ENCODE assay signal across 10 cellular contexts in the genomic region with DNA sequence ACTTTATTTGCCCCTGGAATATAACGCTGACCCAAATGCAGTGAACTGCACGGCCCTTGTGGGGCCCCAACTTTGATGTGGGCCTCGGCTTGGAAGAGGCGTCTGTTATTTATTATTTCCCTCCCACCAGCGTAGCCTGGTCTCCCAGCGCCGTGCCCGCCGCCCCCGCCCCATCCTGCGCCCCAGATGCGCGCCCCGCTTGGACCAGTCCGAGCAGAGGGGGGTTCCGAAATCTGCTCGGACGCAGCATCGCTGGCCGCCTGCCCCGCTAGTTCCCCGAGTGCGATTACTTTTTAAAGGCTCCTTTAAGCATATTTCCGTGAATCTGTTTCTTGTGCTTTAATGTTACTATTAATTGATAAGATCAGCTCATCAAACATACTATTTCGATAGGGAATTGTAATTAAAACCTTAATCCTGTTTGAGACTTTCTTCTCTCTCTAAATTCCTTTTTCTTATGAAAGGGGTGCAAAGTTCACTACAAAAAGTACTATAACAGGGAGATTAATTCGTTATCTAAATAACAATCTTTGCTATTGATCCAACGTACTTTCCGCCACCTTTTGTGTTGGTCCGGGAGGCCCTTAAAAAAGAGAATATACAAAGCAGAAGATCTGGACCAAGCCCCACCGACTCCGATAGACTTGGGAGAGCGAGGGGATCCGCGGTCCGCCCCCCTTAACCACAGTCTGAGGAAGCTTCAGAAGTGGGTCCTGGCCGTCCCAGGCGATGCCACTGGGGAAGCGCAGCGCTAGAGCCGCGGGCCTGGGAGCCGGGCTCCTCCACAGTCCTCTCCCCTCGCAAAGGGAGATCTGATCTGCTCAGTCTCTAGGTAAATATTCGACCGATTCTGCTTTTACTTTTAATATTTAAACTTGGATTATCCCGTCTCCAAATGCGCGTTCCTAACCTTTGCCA. TPM values are rescaled to one million over a fixed set of nuclear protein-coding genes. Genes with fewer than 3 reads are reported as not detected.
DNase-seq lines count a peak whose midpoint lies in the region; ATAC-seq and TF ChIP-seq lines count a peak whose summit lies in the region.
"Had no signal": no experiment of that assay in that cellular context is flagged by ENCODE, and none has a peak within 500 bp of the region (broad histone marks: within the 10 kb centered on the region; RNA-seq: fewer than 3 reads in every experiment).

No MANE protein-coding gene starts in this region.

- H3K36me3 Mint-ChIP-seq in activated T-cell treated with anti-CD3 and anti-CD28 coated beads, Interleukin-2, amount 50 U/mL, for 24 hours (ENCODE audit: low read depth): no peaks in the 10 kb centered on the region

- no peaks in the 10 kb centered on the region for H3K27me3 ChIP-seq in SK-N-SH (ENCODE audit: insufficient read depth)
- H3K27me3 ChIP-seq in stomach: peaks cover 34 to 100% (median 95%) of the 10 kb centered on the region in 3 donors

- peaks cover 91% of the 10 kb centered on the region for H3K27me3 Mint-ChIP-seq in activated T-cell treated with anti-CD3 and anti-CD28 coated beads, Interleukin-2, amount 50 U/mL, for 24 hours

- H3K9me2 ChIP-seq in SK-N-SH: no peaks in the 10 kb centered on the region

- H3K36me3 ChIP-seq in SK-N-SH (replicated peaks in 1 of 2; ENCODE audit: control insufficient read depth in 1 of 2, insufficient read depth in 2 of 2, low read length in 1 of 2) (no peaks in the 10 kb centered on the region), stomach (no peaks in the 10 kb centered on the region)

- no peaks in the 10 kb centered on the region for H3F3A ChIP-seq in SK-N-SH (replicated peaks; ENCODE audit: insufficient read depth)

- intact Hi-C loops in stomach (cut with DNase I; ENCODE audit: low total_unique reads) (loop anchor here (10.0 kb wide), 1 partner anchor 1350 kb away; no protein-coding TSS in a partner anchor), lower leg skin (cut with DNase I; ENCODE audit: low total_unique reads) (loop anchor here (10.0 kb wide), 1 partner anchor 1350 kb away; no protein-coding TSS in a partner anchor)

- H3K4me1 ChIP-seq in SK-N-SH (ENCODE audit: control insufficient read depth in 1 of 2, insufficient read depth in 2 of 2, low read depth in 1 of 2, low read length in 1 of 2): peaks cover 0 to 5% of the 10 kb centered on the region in 2 experiments; a peak in 2 of 4 replicates
- H3K4me1 ChIP-seq in stomach: peaks cover 25 to 56% (median 41%) of the 10 kb centered on the region in 4 donors

- peak; percentile 34 for DNase-seq in activated T-cell treated with anti-CD3 and anti-CD28 coated beads, Interleukin-2, amount 50 U/mL, for 24 hours
- DNase-seq in activated T-cell treated with anti-CD3 and anti-CD28 coated beads, Interleukin-2, amount 50 U/mL, for 48 hours: no peak
- DNase-seq in SK-N-SH: peak; percentile 79
- no peak for DNase-seq in stomach
- DNase-seq in lower leg skin (ENCODE audit: low spot score in 2 of 2): no peak
- DNase-seq in NCI-H2029 (lab: John Stamatoyannopoulos, UW): no peak
- DNase-seq: NCI-H510A treated with DMSO at 0.1 percent for 48 hours had no signal

- no peak for TF ChIP-seq CTCF in SK-N-SH (IDR thresholded peaks at IDR 0.05)
- no peak for TF ChIP-seq CTCF in stomach (IDR thresholded peaks at IDR 0.05)
- TF ChIP-seq CTCF in lower leg skin (IDR thresholded peaks at IDR 0.05): no peak

- peak overlapping the region; percentile 94 for H3K4me2 ChIP-seq in SK-N-SH

- no peak for ATAC-seq in GM19035 (IDR thresholded peaks at IDR 0.05; ENCODE audit: unreplicated experiment)

- no peak overlapping the region for H3K27ac Mint-ChIP-seq in activated T-cell treated with anti-CD3 and anti-CD28 coated beads, Interleukin-2, amount 50 U/mL, for 24 hours

- POLR2A ChIA-PET in SK-N-SH (lab: Yijun Ruan, JAX): no interaction called here

- no peaks in the 10 kb centered on the region for H4K20me1 ChIP-seq in SK-N-SH (ENCODE audit: insufficient read depth)

- CTCF ChIA-PET in SK-N-SH (lab: Yijun Ruan, JAX): interaction anchor here (1.0 to 2.2 kb wide), 16 partner anchors 8 to 1629 kb away, joined by 3 to 9 read pairs (median 4); a partner anchor contains a TSS

- H3K4me3 ChIP-seq in SK-N-SH (ENCODE audit: low read depth in 2 of 2, low read length in 1 of 2) (peak overlapping the region; percentile 66 to 78), iPS-18c (ENCODE audit: insufficient read depth, low read depth, low read length) (peak overlapping the region; percentile 55), stomach (peak overlapping the region; percentile 14 to 52 (median 32)), lower leg skin (ENCODE audit: low read depth, poor library complexity, severe bottlenecking) (no peak overlapping the region)

- H3K9me3 ChIP-seq in SK-N-SH: no peaks in the 10 kb centered on the region
- no peaks in the 10 kb centered on the region for H3K9me3 ChIP-seq in iPS-18c (ENCODE audit: control insufficient read depth, insufficient read depth, low read length)
- no peaks in the 10 kb centered on the region for H3K9me3 ChIP-seq in stomach

- no peaks in the 10 kb centered on the region for H3K79me2 ChIP-seq in SK-N-SH (ENCODE audit: insufficient read depth)

- TF ChIP-seq POLR2A in stomach (IDR thresholded peaks at IDR 0.05) (no peak), lower leg skin (IDR thresholded peaks at IDR 0.05) (no peak)

- WGBS in SK-N-SH (ENCODE audit: low lambda C conversion rate): 39% methylated on average over 40 of the region's 48 CpGs
- WGBS in stomach, 5 donors: 6 to 9% (median 7%) methylated on average over 47 to 48 of the region's 48 CpGs
- 8 to 14% methylated on average over 48 of the region's 48 CpGs for WGBS in lower leg skin, 2 donors

- peak overlapping the region; percentile 58; the same call in 1 of the 2 replicates for H3K9ac ChIP-seq in SK-N-SH

- TF ChIP-seq RAD21 in SK-N-SH (IDR thresholded peaks at IDR 0.05; ENCODE audit: low read length): no peak

- no peak for TF ChIP-seq EP300 in SK-N-SH (IDR thresholded peaks at IDR 0.05; ENCODE audit: borderline replicate concordance in 1 of 2, low read depth in 1 of 2, low read length in 1 of 2)
- no peak for TF ChIP-seq EP300 in stomach (IDR thresholded peaks at IDR 0.05)

- H3K4me3 Mint-ChIP-seq in activated T-cell treated with anti-CD3 and anti-CD28 coated beads, Interleukin-2, amount 50 U/mL, for 24 hours: no peak overlapping the region

- no peak overlapping the region; a peak in 1 of 4 replicates for H3K27ac ChIP-seq in SK-N-SH (ENCODE audit: low read depth in 2 of 2, low read length in 1 of 2)
- no peak overlapping the region for H3K27ac ChIP-seq in stomach

- H3K9me3 Mint-ChIP-seq in activated T-cell treated with anti-CD3 and anti-CD28 coated beads, Interleukin-2, amount 50 U/mL, for 24 hours: no peaks in the 10 kb centered on the region

- H2AFZ ChIP-seq in SK-N-SH (ENCODE audit: low read depth): peak overlapping the region; percentile 96

- H3K4me1 Mint-ChIP-seq in activated T-cell treated with anti-CD3 and anti-CD28 coated beads, Interleukin-2, amount 50 U/mL, for 24 hours (ENCODE audit: low read depth): peaks cover 26% of the 10 kb centered on the region

TF ChIP-seq in SK-N-SH, 30 proteins besides CTCF, POLR2A, EP300 and RAD21:
- no peak for TF ChIP-seq YY1 (IDR thresholded peaks at IDR 0.05; ENCODE audit: low read depth)
- TF ChIP-seq, protein P1, sequence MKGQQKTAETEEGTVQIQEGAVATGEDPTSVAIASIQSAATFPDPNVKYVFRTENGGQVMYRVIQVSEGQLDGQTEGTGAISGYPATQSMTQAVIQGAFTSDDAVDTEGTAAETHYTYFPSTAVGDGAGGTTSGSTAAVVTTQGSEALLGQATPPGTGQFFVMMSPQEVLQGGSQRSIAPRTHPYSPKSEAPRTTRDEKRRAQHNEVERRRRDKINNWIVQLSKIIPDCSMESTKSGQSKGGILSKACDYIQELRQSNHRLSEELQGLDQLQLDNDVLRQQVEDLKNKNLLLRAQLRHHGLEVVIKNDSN (IDR thresholded peaks at IDR 0.05; ENCODE audit: borderline replicate concordance, low read depth): no peak
- TF ChIP-seq, protein P2, sequence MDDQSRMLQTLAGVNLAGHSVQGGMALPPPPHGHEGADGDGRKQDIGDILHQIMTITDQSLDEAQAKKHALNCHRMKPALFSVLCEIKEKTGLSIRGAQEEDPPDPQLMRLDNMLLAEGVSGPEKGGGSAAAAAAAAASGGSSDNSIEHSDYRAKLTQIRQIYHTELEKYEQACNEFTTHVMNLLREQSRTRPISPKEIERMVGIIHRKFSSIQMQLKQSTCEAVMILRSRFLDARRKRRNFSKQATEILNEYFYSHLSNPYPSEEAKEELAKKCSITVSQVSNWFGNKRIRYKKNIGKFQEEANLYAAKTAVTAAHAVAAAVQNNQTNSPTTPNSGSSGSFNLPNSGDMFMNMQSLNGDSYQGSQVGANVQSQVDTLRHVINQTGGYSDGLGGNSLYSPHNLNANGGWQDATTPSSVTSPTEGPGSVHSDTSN (IDR thresholded peaks at IDR 0.05): no peak

RNA-seq across cellular contexts. Expression of a gene that starts 10.1 kb away (rescaled TPM):
- polyA plus RNA-seq in SK-N-SH (2012; rRNA removed): 0.93 and 1.0 TPM in 2 replicates
- 0.92 and 1.1 TPM in 2 replicates for polyA plus RNA-seq in SK-N-SH (2012; cell fraction: cytosol; rRNA removed)
- 0.89 and 1.0 TPM in 2 replicates for polyA plus RNA-seq in SK-N-SH (2012; cell fraction: nucleus; rRNA removed)
- total RNA-seq in stomach: under 1 TPM in 1 of 5 donors, not detected in 4; under 0.01 TPM
- not detected for polyA plus RNA-seq in stomach
- not detected for total RNA-seq in lower leg skin
- total RNA-seq: aorta had no signal
- polyA plus RNA-seq: aorta had no signal

Comparison
In these comparisons a context has a peak if more than half of its experiments do, and no peak if none do; other contexts are left out.
1. DNase-seq: peak in activated T-cell treated with anti-CD3 and anti-CD28 coated beads, Interleukin-2, amount 50 U/mL, for 24 hours (single experiment) and SK-N-SH (single experiment); none in activated T-cell treated with anti-CD3 and anti-CD28 coated beads, Interleukin-2, amount 50 U/mL, for 48 hours (0 of 2), stomach (single experiment), lower leg skin (0 of 2) and NCI-H2029 (single experiment).